In the genomic region with DNA sequence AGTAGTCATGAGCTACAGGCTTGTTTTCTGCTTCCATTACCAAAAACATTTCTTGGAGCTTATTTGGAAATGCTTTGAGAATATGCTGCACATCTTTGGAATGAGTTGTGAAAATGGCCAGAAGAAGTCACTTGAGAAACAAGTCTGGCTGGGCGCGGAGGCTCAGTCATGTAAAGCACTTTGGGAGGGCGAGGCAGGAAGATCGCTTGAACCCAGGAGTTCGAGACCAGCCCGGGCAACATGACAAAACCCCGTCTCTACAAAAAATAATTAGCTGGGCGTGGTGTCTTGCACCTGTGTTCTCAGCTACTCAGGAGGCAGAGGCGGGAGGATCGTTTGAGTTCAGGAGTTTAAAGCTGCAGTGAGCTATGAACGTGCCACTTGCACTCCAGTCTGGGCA, we compare ENCODE assay signal across 8 cellular contexts. TPM values are rescaled to one million over a fixed set of nuclear protein-coding genes. Genes with fewer than 3 reads are reported as not detected.
DNase-seq lines count a peak whose midpoint lies in the region; ATAC-seq, FAIRE-seq and TF ChIP-seq lines count a peak whose summit lies in the region.

No MANE protein-coding gene starts in this region.

- TF ChIP-seq POLR2A in A549 (IDR thresholded peaks at IDR 0.05; ENCODE audit: low read length) (no peak), breast epithelium (IDR thresholded peaks at IDR 0.05) (no peak)

- no peak for TF ChIP-seq EP300 in A549 (IDR thresholded peaks at IDR 0.05)

- no peak for TF ChIP-seq CTCF in A549 (IDR thresholded peaks at IDR 0.05)
- TF ChIP-seq CTCF in breast epithelium (IDR thresholded peaks at IDR 0.05): no peak

- DNase-seq in A549 (ENCODE audit: low read depth in 1 of 2, low spot score in 1 of 2) (no peak), breast epithelium (ENCODE audit: low spot score in 2 of 2) (no peak), NCI-H82 treated with DMSO at 0.1 percent for 48 hours (lab: John Stamatoyannopoulos, UW; ENCODE audit: unreplicated experiment) (no peak)
- no peak for DNase-seq in stimulated activated CD4-positive, alpha-beta T cell treated with anti-CD3 and anti-CD28 coated beads, Interleukin-4, amount 100 ng/mL, for 24 hours
- DNase-seq in activated CD4-positive, alpha-beta T cell treated with anti-CD3 and anti-CD28 coated beads, Interleukin-2, amount 50 U/mL, for 4 hours: no peak

- intact Hi-C loops in breast epithelium (cut with DNase I; ENCODE audit: low total_unique reads): no loop called here

- no peak for TF ChIP-seq RAD21 in A549 (conservative IDR thresholded peaks at IDR 0.05 in 1 of 2, IDR thresholded peaks at IDR 0.05 in 1 of 2)

- no peaks in the 10 kb centered on the region for H3K9me3 ChIP-seq in A549
- H3K9me3 ChIP-seq in HUES6 (ENCODE audit: control insufficient read depth, insufficient read depth, low read depth, low read length): no peaks in the 10 kb centered on the region
- no peaks in the 10 kb centered on the region for H3K9me3 ChIP-seq in breast epithelium
- H3K9me3 ChIP-seq in mucosa of rectum (ENCODE audit: control insufficient read depth in 2 of 2, low read length in 2 of 2): no peaks in the 10 kb centered on the region

- 30% methylated on average over 11 of the region's 11 CpGs for WGBS in A549 (ENCODE audit: missing lambda C conversion rate)

- FAIRE-seq in A549 (lab: Jason Lieb, UNC): no peak

- H3K27ac ChIP-seq in A549 (peak overlapping the region; percentile 95 to 98), HUES6 (ENCODE audit: low read depth, low read length) (no peak overlapping the region), breast epithelium (peak overlapping the region; percentile 87 to 95), mucosa of rectum (ENCODE audit: low read depth in 2 of 2, low read length in 2 of 2) (no peak overlapping the region)

- H3K4me3 ChIP-seq in A549 (peak overlapping the region; percentile 88), HUES6 (ENCODE audit: low read depth, low read length) (peak overlapping the region; percentile 95), breast epithelium (peak overlapping the region; percentile 79 to 88 (median 80)), mucosa of rectum (ENCODE audit: low read length in 2 of 2) (peak overlapping the region; percentile 85 to 90)

- H3K9ac ChIP-seq in HUES6 (ENCODE audit: low read length): peak overlapping the region; percentile 87
- H3K9ac ChIP-seq in mucosa of rectum (ENCODE audit: low read depth in 1 of 2, low read length in 2 of 2): peak overlapping the region; percentile 57 to 93

- H3K4me1 ChIP-seq in A549 (peaks cover 24% of the 10 kb centered on the region), HUES6 (ENCODE audit: control insufficient read depth, insufficient read depth, low read length) (peaks cover 5% of the 10 kb centered on the region), breast epithelium (peaks cover 3 to 23% of the 10 kb centered on the region in 2 donors), mucosa of rectum (ENCODE audit: control insufficient read depth in 2 of 2, insufficient read depth in 2 of 2, low read length in 2 of 2) (peaks cover 14 to 27% of the 10 kb centered on the region in 2 donors)

- H3K27me3 ChIP-seq in HUES6 (ENCODE audit: control insufficient read depth, insufficient read depth, low read length) (no peaks in the 10 kb centered on the region), breast epithelium (no peaks in the 10 kb centered on the region), mucosa of rectum (ENCODE audit: control insufficient read depth in 2 of 2, insufficient read depth in 2 of 2, low read length in 2 of 2) (no peaks in the 10 kb centered on the region)

- H3K4me2 ChIP-seq in A549: peak overlapping the region; percentile 94

- ATAC-seq in A549 (no peak), GM21717 (IDR thresholded peaks at IDR 0.05; ENCODE audit: unreplicated experiment) (no peak)

- POLR2A ChIA-PET in A549 (lab: Yijun Ruan, JAX): interaction anchor here (1.4 to 1.8 kb wide), 3 partner anchors 8 to 285 kb away, joined by 4 to 24 read pairs (median 5); a partner anchor contains a TSS

- H3K36me3 ChIP-seq in HUES6 (ENCODE audit: control insufficient read depth, insufficient read depth, low read length) (peaks cover 11% of the 10 kb centered on the region), breast epithelium (no peaks in the 10 kb centered on the region), mucosa of rectum (ENCODE audit: control insufficient read depth in 2 of 2, insufficient read depth in 2 of 2, low read length in 2 of 2) (peaks cover 5 to 12% of the 10 kb centered on the region in 2 donors)

- CTCF ChIA-PET in A549 (lab: Yijun Ruan, JAX): interaction anchor here (1.1 to 1.9 kb wide), 4 partner anchors 8 to 102 kb away, joined by 3 to 11 read pairs (median 3); a partner anchor contains a TSS

TF ChIP-seq in A549, 52 proteins besides CTCF, POLR2A, EP300 and RAD21:
- TF ChIP-seq ZSCAN20 (CRISPR knock-in tag; IDR thresholded peaks at IDR 0.05) (no peak), BHLHE40 (IDR thresholded peaks at IDR 0.05; ENCODE audit: low read depth, low read length) (no peak), MAFK (IDR thresholded peaks at IDR 0.05; ENCODE audit: partially characterized antibody) (no peak), ESRRA (IDR thresholded peaks at IDR 0.05; ENCODE audit: borderline replicate concordance, low read length) (no peak), FOSL2 (IDR thresholded peaks at IDR 0.05) (no peak), FOSL2 (CRISPR knock-in tag; IDR thresholded peaks at IDR 0.05) (no peak), NR3C1 (IDR thresholded peaks at IDR 0.05) (no peak), FOSB (CRISPR knock-in tag; IDR thresholded peaks at IDR 0.05) (no peak), CBX2 (IDR thresholded peaks at IDR 0.05; ENCODE audit: borderline replicate concordance, low read depth) (no peak), HDAC2 (IDR thresholded peaks at IDR 0.05) (no peak), GATA3 (IDR thresholded peaks at IDR 0.05; ENCODE audit: borderline replicate concordance) (no peak)
- TF ChIP-seq, protein P1, sequence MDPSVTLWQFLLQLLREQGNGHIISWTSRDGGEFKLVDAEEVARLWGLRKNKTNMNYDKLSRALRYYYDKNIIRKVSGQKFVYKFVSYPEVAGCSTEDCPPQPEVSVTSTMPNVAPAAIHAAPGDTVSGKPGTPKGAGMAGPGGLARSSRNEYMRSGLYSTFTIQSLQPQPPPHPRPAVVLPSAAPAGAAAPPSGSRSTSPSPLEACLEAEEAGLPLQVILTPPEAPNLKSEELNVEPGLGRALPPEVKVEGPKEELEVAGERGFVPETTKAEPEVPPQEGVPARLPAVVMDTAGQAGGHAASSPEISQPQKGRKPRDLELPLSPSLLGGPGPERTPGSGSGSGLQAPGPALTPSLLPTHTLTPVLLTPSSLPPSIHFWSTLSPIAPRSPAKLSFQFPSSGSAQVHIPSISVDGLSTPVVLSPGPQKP (IDR thresholded peaks at IDR 0.05; ENCODE audit: low read depth, low read length): no peak

RNA-seq across cellular contexts. Expression of a gene that starts 0.9 kb away (rescaled TPM):
- 67.2 and 75.4 TPM in 2 replicates for polyA plus RNA-seq in A549 (2011; rRNA removed)
- polyA plus RNA-seq in A549 (2012; cell fraction: cytosol; rRNA removed): 68.7 and 75.5 TPM in 2 replicates
- polyA plus RNA-seq in A549 (2012; cell fraction: nucleus; rRNA removed): 17.1 and 21.1 TPM in 2 replicates
- polyA plus RNA-seq in A549 (2017; fragmentation: RNase III; extraction: RNeasy Plus Mini Kit Qiagen cat#74134 plus additional on column Dnase treatment): 75.2 to 83.1 TPM (median 80.6 TPM) in 3 replicates
- polyA minus RNA-seq in A549 (2011; rRNA and poly(A)+ RNA removed): 5.2 and 5.7 TPM in 2 replicates
- 10 to 100 TPM; 25.1 to 37.0 (median 29.9) TPM for total RNA-seq in breast epithelium

RNA-seq across cellular contexts. Expression of a gene that starts 4.4 kb away (rescaled TPM):
- polyA plus RNA-seq in A549 (2011; rRNA removed) (24.3 and 31.7 TPM in 2 replicates), A549 (2017; fragmentation: RNase III; extraction: RNeasy Plus Mini Kit Qiagen cat#74134 plus additional on column Dnase treatment) (33.9 to 44.5 TPM (median 43.0 TPM) in 3 replicates)
- polyA plus RNA-seq in A549 (2012; cell fraction: cytosol; rRNA removed): 49.3 and 68.4 TPM in 2 replicates
- 177 and 309 TPM in 2 replicates for polyA plus RNA-seq in A549 (2012; cell fraction: nucleus; rRNA removed)
- polyA minus RNA-seq in A549 (2011; rRNA and poly(A)+ RNA removed): 65.0 and 70.7 TPM in 2 replicates
- 10 to 100 TPM; 79.2 to 87.8 (median 84.2) TPM for total RNA-seq in breast epithelium

RNA-seq across cellular contexts. Expression of a gene that starts 30.4 kb away (rescaled TPM):
- polyA plus RNA-seq in A549 (2011; rRNA removed) (11.2 and 12.7 TPM in 2 replicates), A549 (2017; fragmentation: RNase III; extraction: RNeasy Plus Mini Kit Qiagen cat#74134 plus additional on column Dnase treatment) (11.7 to 14.9 TPM (median 14.2 TPM) in 3 replicates)
- polyA plus RNA-seq in A549 (2012; cell fraction: cytosol; rRNA removed): 8.4 and 12.9 TPM in 2 replicates
- 22.3 and 28.8 TPM in 2 replicates for polyA plus RNA-seq in A549 (2012; cell fraction: nucleus; rRNA removed)
- polyA minus RNA-seq in A549 (2011; rRNA and poly(A)+ RNA removed): 20.1 and 22.9 TPM in 2 replicates
- 10 to 100 TPM; 30.7 to 37.7 (median 33.8) TPM for total RNA-seq in breast epithelium

RNA-seq across cellular contexts. Expression of a gene that starts 36.8 kb away (rescaled TPM):
- polyA plus RNA-seq in A549 (2011; rRNA removed) (84.7 and 121 TPM in 2 replicates), A549 (2017; fragmentation: RNase III; extraction: RNeasy Plus Mini Kit Qiagen cat#74134 plus additional on column Dnase treatment) (52.6 to 54.3 TPM (median 54.1 TPM) in 3 replicates)
- polyA plus RNA-seq in A549 (2012; cell fraction: cytosol; rRNA removed): 44.8 and 58.3 TPM in 2 replicates
- 121 and 134 TPM in 2 replicates for polyA plus RNA-seq in A549 (2012; cell fraction: nucleus; rRNA removed)
- polyA minus RNA-seq in A549 (2011; rRNA and poly(A)+ RNA removed): 139 and 162 TPM in 2 replicates
- 10 to 100 TPM; 33.9 to 57.7 (median 50.1) TPM for total RNA-seq in breast epithelium

Comparison
In these comparisons a context has a peak if more than half of its experiments do, and no peak if none do; other contexts are left out.
1. H3K27ac ChIP-seq: peak in A549 (2 of 2) and breast epithelium (2 of 2); none in HUES6 (single experiment) and mucosa of rectum (0 of 2).
2. Peak in every context shown above with its lines, with median percentiles within 50 percentile points of each other: H3K4me3 ChIP-seq.